ENCODE assay signal across 20 cellular contexts in genomic region chr6:157002795-157003194, GRCh38.
DNase-seq lines count a peak whose midpoint lies in the region; ATAC-seq and TF ChIP-seq lines count a peak whose summit lies in the region.
"Had no signal": no experiment of that assay in that cellular context is flagged by ENCODE, and none has a peak within 500 bp of the region (broad histone marks: within the 10 kb centered on the region; RNA-seq: fewer than 3 reads in every experiment).

No MANE protein-coding gene starts in this region.

- H3K27ac ChIP-seq in iPS-20b (ENCODE audit: low read length) (no peak overlapping the region), thyroid gland (no peak overlapping the region), stomach (no peak overlapping the region)
- H3K27ac ChIP-seq: GM23248, HL-60 had no signal

- no peak for TF ChIP-seq POLR2A in thyroid gland (IDR thresholded peaks at IDR 0.05)
- no peak for TF ChIP-seq POLR2A in stomach (IDR thresholded peaks at IDR 0.05)

- no peaks in the 10 kb centered on the region for H3K9me3 ChIP-seq in iPS-20b (ENCODE audit: insufficient read depth, low read depth, low read length)
- H3K9me3 ChIP-seq in thyroid gland = no peaks in the 10 kb centered on the region
- no peaks in the 10 kb centered on the region for H3K9me3 ChIP-seq in stomach
- H3K9me3 ChIP-seq: Caco-2 had no signal

- H3K36me3 Mint-ChIP-seq in stimulated activated naive CD8-positive, alpha-beta T cell treated with anti-CD3 and anti-CD28 coated beads, Interleukin-15, Interleukin-2, amounts not matched to agents 100 ng/mL and 50 ng/mL, for 24 hours (ENCODE audit: low read depth) = no peaks in the 10 kb centered on the region
- peaks cover 6% of the 10 kb centered on the region for H3K36me3 Mint-ChIP-seq in activated naive CD8-positive, alpha-beta T cell treated with anti-CD3 and anti-CD28 coated beads for 36 hours

- H3K27me3 Mint-ChIP-seq in stimulated activated naive CD8-positive, alpha-beta T cell treated with anti-CD3 and anti-CD28 coated beads, Interleukin-15, Interleukin-2, amounts not matched to agents 100 ng/mL and 50 ng/mL, for 24 hours = no peaks in the 10 kb centered on the region
- no peaks in the 10 kb centered on the region for H3K27me3 Mint-ChIP-seq in activated naive CD8-positive, alpha-beta T cell treated with anti-CD3 and anti-CD28 coated beads for 36 hours

- H3K4me3 Mint-ChIP-seq in stimulated activated naive CD8-positive, alpha-beta T cell treated with anti-CD3 and anti-CD28 coated beads, Interleukin-15, Interleukin-2, amounts not matched to agents 100 ng/mL and 50 ng/mL, for 24 hours = no peak overlapping the region
- H3K4me3 Mint-ChIP-seq in activated naive CD8-positive, alpha-beta T cell treated with anti-CD3 and anti-CD28 coated beads for 36 hours = no peak overlapping the region
- H3K4me3 Mint-ChIP-seq: HFFc6 had no signal

- H3K4me1 ChIP-seq in iPS-20b (ENCODE audit: insufficient read depth, low read length) (peaks cover 33% of the 10 kb centered on the region), thyroid gland (peaks cover 12 to 16% of the 10 kb centered on the region in 2 donors), stomach (peaks cover 0 to 25% (median 7%) of the 10 kb centered on the region in 4 donors)

- WGBS in thyroid gland, 2 donors = 91 to 94% methylated on average over 2 of the region's 2 CpGs
- 92 to 98% (median 94%) methylated on average over 2 of the region's 2 CpGs for WGBS in stomach, 5 donors

- 0 out of 2 replicates have a peak overlapping the region, but pooled peaks have one; percentile 6 for H3K9ac ChIP-seq in iPS-20b (ENCODE audit: low read depth, low read length)
- H3K9ac ChIP-seq: GM23248 had no signal

- peaks cover 25% of the 10 kb centered on the region for H3K4me1 Mint-ChIP-seq in stimulated activated naive CD8-positive, alpha-beta T cell treated with anti-CD3 and anti-CD28 coated beads, Interleukin-15, Interleukin-2, amounts not matched to agents 100 ng/mL and 50 ng/mL, for 24 hours (ENCODE audit: low read depth)
- H3K4me1 Mint-ChIP-seq in activated naive CD8-positive, alpha-beta T cell treated with anti-CD3 and anti-CD28 coated beads for 36 hours = peaks cover 26% of the 10 kb centered on the region

- no peak for ATAC-seq in stimulated activated naive CD8-positive, alpha-beta T cell treated with anti-CD3 and anti-CD28 coated beads, Interleukin-15, Interleukin-2, amounts not matched to agents 100 U/mL and 50 U/mL, for 24 hours

- H3K36me3 ChIP-seq in iPS-20b (ENCODE audit: insufficient read depth, low read depth, low read length) (no peaks in the 10 kb centered on the region), thyroid gland (no peaks in the 10 kb centered on the region), stomach (no peaks in the 10 kb centered on the region)

- H3K9me3 Mint-ChIP-seq in stimulated activated naive CD8-positive, alpha-beta T cell treated with anti-CD3 and anti-CD28 coated beads, Interleukin-15, Interleukin-2, amounts not matched to agents 100 ng/mL and 50 ng/mL, for 24 hours = no peaks in the 10 kb centered on the region
- H3K9me3 Mint-ChIP-seq in activated naive CD8-positive, alpha-beta T cell treated with anti-CD3 and anti-CD28 coated beads for 36 hours = no peaks in the 10 kb centered on the region
- H3K9me3 Mint-ChIP-seq: HFFc6 had no signal

- intact Hi-C loops in thyroid gland (cut with DNase I) = no loop called here
- intact Hi-C loops in stomach (cut with DNase I; ENCODE audit: low total_unique reads) = no loop called here

- DNase-seq in stimulated activated naive CD8-positive, alpha-beta T cell treated with anti-CD3 and anti-CD28 coated beads, Interleukin-15, Interleukin-2, amounts not matched to agents 100 U/mL and 50 U/mL, for 24 hours = no peak
- no peak for DNase-seq in activated naive CD8-positive, alpha-beta T cell treated with anti-CD3 and anti-CD28 coated beads for 36 hours
- DNase-seq in thyroid gland (no peak), stomach (no peak), ecto neural progenitor cell (ENCODE audit: low spot score) (no peak), DMS 273 treated with DMSO at 0.1 percent for 48 hours (lab: John Stamatoyannopoulos, UW) (no peak)
- DNase-seq: C1 segment of cervical spinal cord, Caco-2, DMS53, GM23248, HFFc6, MM.1S, NCI-H1105, NCI-H1694 treated with DMSO at 0.1 percent for 48 hours, NCI-H2171, NCI-H510A, SHP77 had no signal

- H3K27ac Mint-ChIP-seq in stimulated activated naive CD8-positive, alpha-beta T cell treated with anti-CD3 and anti-CD28 coated beads, Interleukin-15, Interleukin-2, amounts not matched to agents 100 ng/mL and 50 ng/mL, for 24 hours = peak overlapping the region; percentile 32
- peak overlapping the region; percentile 4 for H3K27ac Mint-ChIP-seq in activated naive CD8-positive, alpha-beta T cell treated with anti-CD3 and anti-CD28 coated beads for 36 hours
- H3K27ac Mint-ChIP-seq: HFFc6 had no signal

- H3K27me3 ChIP-seq in iPS-20b (ENCODE audit: insufficient read depth, low read length) (no peaks in the 10 kb centered on the region), thyroid gland (no peaks in the 10 kb centered on the region), stomach (no peaks in the 10 kb centered on the region)

- TF ChIP-seq EP300 in stomach (IDR thresholded peaks at IDR 0.05) = no peak

- no peak overlapping the region for H3K4me3 ChIP-seq in iPS-20b (ENCODE audit: low read length)
- H3K4me3 ChIP-seq in thyroid gland (replicated peaks in 1 of 3) = no peak overlapping the region
- H3K4me3 ChIP-seq in stomach = no peak overlapping the region
- H3K4me3 ChIP-seq: GM23248 had no signal

- no peak for TF ChIP-seq CTCF in thyroid gland (IDR thresholded peaks at IDR 0.05)
- no peak for TF ChIP-seq CTCF in stomach (IDR thresholded peaks at IDR 0.05)
